Comparison of ENCODE assay signal across 10 cellular contexts in the genomic region with DNA sequence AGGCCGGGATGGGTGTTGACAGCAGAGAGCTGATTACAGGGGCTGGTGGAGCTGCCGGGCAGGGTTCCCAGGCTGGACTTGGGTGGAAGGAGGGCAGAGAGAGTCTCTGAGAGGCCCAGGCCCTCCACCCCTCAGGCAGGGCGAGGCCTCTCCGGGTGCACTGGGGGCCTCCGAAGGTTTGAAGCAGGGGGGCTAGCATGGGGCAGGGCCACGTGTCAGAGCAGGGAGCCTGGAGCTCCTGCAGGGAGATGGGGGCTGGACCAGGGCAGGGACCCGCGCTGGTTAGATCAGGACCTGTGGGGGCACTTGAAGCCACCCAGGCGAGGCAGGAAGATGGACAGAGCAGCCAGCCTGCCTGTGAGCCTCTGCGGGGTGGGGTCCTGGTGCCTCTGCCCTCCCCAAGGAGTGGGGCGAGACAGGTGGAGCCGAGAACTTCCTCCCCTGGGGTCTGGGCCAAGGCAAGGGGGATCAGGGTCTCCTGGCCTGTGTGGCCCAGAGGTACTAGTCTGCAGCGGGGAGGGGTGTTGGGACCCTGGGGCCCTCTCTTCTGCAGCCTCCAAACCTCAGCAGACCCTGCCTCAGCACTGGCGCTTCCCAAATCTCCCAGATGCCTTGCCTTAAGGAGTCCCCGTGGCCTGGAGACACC. TPM values are rescaled to one million over a fixed set of nuclear protein-coding genes. Genes with fewer than 3 reads are reported as not detected.
DNase-seq lines count a peak whose midpoint lies in the region; ATAC-seq, FAIRE-seq and TF ChIP-seq lines count a peak whose summit lies in the region.
"Had no signal": no experiment of that assay in that cellular context is flagged by ENCODE, and none has a peak within 500 bp of the region (broad histone marks: within the 10 kb centered on the region; RNA-seq: fewer than 3 reads in every experiment).

No MANE protein-coding gene starts in this region.

- H3K9me3 ChIP-seq in esophagus squamous epithelium (no peaks in the 10 kb centered on the region), ovary (no peaks in the 10 kb centered on the region)

- H3K9me3 Mint-ChIP-seq in Calu3 (ENCODE audit: low read depth, unreplicated experiment), result no peaks in the 10 kb centered on the region

- peak overlapping the region; percentile 43 for H3K27ac Mint-ChIP-seq in Calu3 (ENCODE audit: unreplicated experiment)

- BruUV-seq in Calu3 (replicated peaks; lab: Mats Ljungman, UMichigan), result no TSS peak

- H3K27me3 ChIP-seq in esophagus squamous epithelium, result peaks cover 0 to 68% (median 2%) of the 10 kb centered on the region in 4 donors
- H3K27me3 ChIP-seq in ovary, result no peaks in the 10 kb centered on the region

- no peak overlapping the region for H3K27ac ChIP-seq in esophagus squamous epithelium
- H3K27ac ChIP-seq in ovary, result no peak overlapping the region

- H3K4me1 ChIP-seq in esophagus squamous epithelium (peaks cover 3 to 28% (median 23%) of the 10 kb centered on the region in 3 donors), ovary (ENCODE audit: insufficient read depth) (peaks cover 5% of the 10 kb centered on the region)

- intact Hi-C loops in Calu3 (cut with micrococcal nuclease; ENCODE audit: unreplicated experiment), result no loop called here
- intact Hi-C loops in esophagus squamous epithelium (cut with DNase I), result no loop called here
- intact Hi-C loops in ovary (cut with DNase I), result no loop called here

- TF ChIP-seq CTCF in Calu3 (IDR thresholded peaks at IDR 0.05; ENCODE audit: unreplicated experiment), result no peak
- no peak for TF ChIP-seq CTCF in esophagus squamous epithelium (IDR thresholded peaks at IDR 0.05)
- no peak for TF ChIP-seq CTCF in ovary (IDR thresholded peaks at IDR 0.05)

- WGBS in esophagus squamous epithelium, 2 donors, result 34 to 84% methylated on average over 4 to 6 of the region's 15 CpGs
- WGBS in ovary, 3 donors, result 72 to 77% (median 74%) methylated on average over 15 of the region's 15 CpGs

- peaks cover 18% of the 10 kb centered on the region for H3K36me3 Mint-ChIP-seq in Calu3 (ENCODE audit: insufficient read depth, unreplicated experiment)

- H3K36me3 ChIP-seq in esophagus squamous epithelium (no peaks in the 10 kb centered on the region), ovary (no peaks in the 10 kb centered on the region)

- H3K4me3 ChIP-seq in esophagus squamous epithelium (peak overlapping the region; percentile 30 to 84 (median 57)), ovary (peak overlapping the region; percentile 5)

- H3K4me3 Mint-ChIP-seq in Calu3 (ENCODE audit: low read depth, unreplicated experiment), result peak overlapping the region; percentile 65

- no peak for FAIRE-seq in RCC 7860 (lab: Jason Lieb, UNC)

- no peaks in the 10 kb centered on the region for H3K4me1 Mint-ChIP-seq in Calu3 (ENCODE audit: low read depth, unreplicated experiment)

- CTCF ChIA-PET in Calu3 (lab: Charles Lee), result no interaction called here

- peaks cover 48% of the 10 kb centered on the region for H3K27me3 Mint-ChIP-seq in Calu3 (ENCODE audit: unreplicated experiment)

- peak; percentile 10 for ATAC-seq in SK-N-SH treated with all-trans-retinoic acid at 6 μM for 48 hours
- no peak for ATAC-seq in GM18502 (IDR thresholded peaks at IDR 0.05; ENCODE audit: poor library complexity, unreplicated experiment)

- no peak for TF ChIP-seq POLR2A in esophagus squamous epithelium (IDR thresholded peaks at IDR 0.05)
- TF ChIP-seq POLR2A in ovary (IDR thresholded peaks at IDR 0.05), result no peak

- TF ChIP-seq EP300 in ovary (IDR thresholded peaks at IDR 0.05), result no peak

- DNase-seq in Calu3 (no peak), esophagus squamous epithelium (lab: John Stamatoyannopoulos, UW) (no peak), ovary (peak in 3 of 5 donors; percentile 26 to 39 (median 36)), NCI-H526 (lab: John Stamatoyannopoulos, UW) (no peak), cerebellar nuclear complex (lab: John Stamatoyannopoulos, UW) (no peak), RCC 7860 (ENCODE audit: low spot score) (no peak)
- DNase-seq: KBM-7 had no signal

TF ChIP-seq in SK-N-SH treated with all-trans-retinoic acid at 6 μM for 48 hours, 23 proteins besides CTCF, POLR2A, EP300 and RAD21:
- TF ChIP-seq POU6F1 (CRISPR knock-in tag; IDR thresholded peaks at IDR 0.05; ENCODE audit: borderline replicate concordance, low read depth), result no peak
- TF ChIP-seq RARB (CRISPR knock-in tag; IDR thresholded peaks at IDR 0.05), result no peak
- TF ChIP-seq TCF4 (CRISPR knock-in tag; IDR thresholded peaks at IDR 0.05; ENCODE audit: borderline replicate concordance), result no peak
- TF ChIP-seq TOX (CRISPR knock-in tag; IDR thresholded peaks at IDR 0.05; ENCODE audit: borderline replicate concordance), result no peak
- TF ChIP-seq, protein P1, sequence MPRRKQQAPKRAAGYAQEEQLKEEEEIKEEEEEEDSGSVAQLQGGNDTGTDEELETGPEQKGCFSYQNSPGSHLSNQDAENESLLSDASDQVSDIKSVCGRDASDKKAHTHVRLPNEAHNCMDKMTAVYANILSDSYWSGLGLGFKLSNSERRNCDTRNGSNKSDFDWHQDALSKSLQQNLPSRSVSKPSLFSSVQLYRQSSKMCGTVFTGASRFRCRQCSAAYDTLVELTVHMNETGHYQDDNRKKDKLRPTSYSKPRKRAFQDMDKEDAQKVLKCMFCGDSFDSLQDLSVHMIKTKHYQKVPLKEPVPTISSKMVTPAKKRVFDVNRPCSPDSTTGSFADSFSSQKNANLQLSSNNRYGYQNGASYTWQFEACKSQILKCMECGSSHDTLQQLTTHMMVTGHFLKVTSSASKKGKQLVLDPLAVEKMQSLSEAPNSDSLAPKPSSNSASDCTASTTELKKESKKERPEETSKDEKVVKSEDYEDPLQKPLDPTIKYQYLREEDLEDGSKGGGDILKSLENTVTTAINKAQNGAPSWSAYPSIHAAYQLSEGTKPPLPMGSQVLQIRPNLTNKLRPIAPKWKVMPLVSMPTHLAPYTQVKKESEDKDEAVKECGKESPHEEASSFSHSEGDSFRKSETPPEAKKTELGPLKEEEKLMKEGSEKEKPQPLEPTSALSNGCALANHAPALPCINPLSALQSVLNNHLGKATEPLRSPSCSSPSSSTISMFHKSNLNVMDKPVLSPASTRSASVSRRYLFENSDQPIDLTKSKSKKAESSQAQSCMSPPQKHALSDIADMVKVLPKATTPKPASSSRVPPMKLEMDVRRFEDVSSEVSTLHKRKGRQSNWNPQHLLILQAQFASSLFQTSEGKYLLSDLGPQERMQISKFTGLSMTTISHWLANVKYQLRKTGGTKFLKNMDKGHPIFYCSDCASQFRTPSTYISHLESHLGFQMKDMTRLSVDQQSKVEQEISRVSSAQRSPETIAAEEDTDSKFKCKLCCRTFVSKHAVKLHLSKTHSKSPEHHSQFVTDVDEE (CRISPR knock-in tag; IDR thresholded peaks at IDR 0.05), result no peak
- TF ChIP-seq, protein P2, sequence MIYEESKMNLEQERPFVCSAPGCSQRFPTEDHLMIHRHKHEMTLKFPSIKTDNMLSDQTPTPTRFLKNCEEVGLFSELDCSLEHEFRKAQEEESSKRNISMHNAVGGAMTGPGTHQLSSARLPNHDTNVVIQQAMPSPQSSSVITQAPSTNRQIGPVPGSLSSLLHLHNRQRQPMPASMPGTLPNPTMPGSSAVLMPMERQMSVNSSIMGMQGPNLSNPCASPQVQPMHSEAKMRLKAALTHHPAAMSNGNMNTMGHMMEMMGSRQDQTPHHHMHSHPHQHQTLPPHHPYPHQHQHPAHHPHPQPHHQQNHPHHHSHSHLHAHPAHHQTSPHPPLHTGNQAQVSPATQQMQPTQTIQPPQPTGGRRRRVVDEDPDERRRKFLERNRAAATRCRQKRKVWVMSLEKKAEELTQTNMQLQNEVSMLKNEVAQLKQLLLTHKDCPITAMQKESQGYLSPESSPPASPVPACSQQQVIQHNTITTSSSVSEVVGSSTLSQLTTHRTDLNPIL (CRISPR knock-in tag; IDR thresholded peaks at IDR 0.05; ENCODE audit: low read depth), result no peak
- TF ChIP-seq CSDC2 (CRISPR knock-in tag; IDR thresholded peaks at IDR 0.05), result no peak
- TF ChIP-seq ZC3H10 (CRISPR knock-in tag; IDR thresholded peaks at IDR 0.05), result no peak

RNA-seq across cellular contexts. Expression of gene PANX2, which starts 0.9 kb away (rescaled TPM):
- total RNA-seq in Calu3 (2022) (1.6 and 2.0 TPM in 2 replicates), esophagus squamous epithelium (1 to 10 TPM; 1.6 to 4.5 (median 3.4) TPM), ovary (1 to 10 TPM; 1.8 to 5.6 (median 3.1) TPM)
- polyA plus RNA-seq in ovary, result 1 to 10 TPM in 1 of 2 donors, under 1 TPM in 1; 0.27 to 2.0 TPM
- total RNA-seq: OCI-LY7 had no signal

RNA-seq across cellular contexts. Expression of gene TRABD, which starts 14.3 kb away (rescaled TPM):
- total RNA-seq in Calu3 (2022) (57.3 and 62.9 TPM in 2 replicates), esophagus squamous epithelium (10 to 100 TPM; 39.3 to 55.1 (median 45.8) TPM), ovary (10 to 100 TPM; 23.5 to 35.2 (median 27.2) TPM)
- polyA plus RNA-seq in ovary, result 10 to 100 TPM in 1 of 2 donors, under 1 TPM in 1; 0.58 to 25.9 TPM

RNA-seq across cellular contexts. Expression of gene SELENOO, which starts 29.4 kb away (rescaled TPM):
- total RNA-seq in Calu3 (2022) (28.6 and 29.5 TPM in 2 replicates), esophagus squamous epithelium (10 to 100 TPM; 23.9 to 36.3 (median 27.0) TPM), ovary (10 to 100 TPM; 18.9 to 31.1 (median 23.0) TPM)
- 10 to 100 TPM in 1 of 2 donors, under 1 TPM in 1; 0.40 to 23.4 TPM for polyA plus RNA-seq in ovary

Comparison
In these comparisons a context has a peak if more than half of its experiments do, and no peak if none do; other contexts are left out.
1. DNase-seq: peak in ovary (3 of 5); none in Calu3 (single experiment), esophagus squamous epithelium (single experiment), NCI-H526 (0 of 2), cerebellar nuclear complex (0 of 2) and RCC 7860 (single experiment).